ENCODE assay signal across 16 cellular contexts in genomic region chr7:428387-428786, GRCh38.
A peak's percentile ranks its signal among the peaks of the same experiment; 100 is the strongest.
DNase-seq lines count a peak whose midpoint lies in the region; ATAC-seq, FAIRE-seq and TF ChIP-seq lines count a peak whose summit lies in the region.
"Had no signal": no experiment of that assay in that cellular context is flagged by ENCODE, and none has a peak within 500 bp of the region (broad histone marks: within the 10 kb centered on the region; RNA-seq: fewer than 3 reads in every experiment).

No MANE protein-coding gene starts in this region.

- intact Hi-C loops in Right ventricle myocardium superior (cut with DNase I) = no loop called here
- intact Hi-C loops in heart right ventricle (cut with DNase I) = no loop called here

- peaks cover 0 to 16% (median 3%) of the 10 kb centered on the region in 7 donors for H3K27me3 ChIP-seq in heart right ventricle
- no peaks in the 10 kb centered on the region for H3K27me3 ChIP-seq in bronchial epithelial cell (ENCODE audit: control insufficient read depth, insufficient read depth, low read length)
- H3K27me3 ChIP-seq: BLaER1 had no signal

- ATAC-seq in Right ventricle myocardium superior (ENCODE audit: poor library complexity) (no peak), heart right ventricle (no peak), HG03039 (IDR thresholded peaks at IDR 0.05; ENCODE audit: unreplicated experiment) (no peak)
- ATAC-seq: GM12878 had no signal

- no peak overlapping the region for H3K27ac ChIP-seq in heart right ventricle
- H3K27ac ChIP-seq: BLaER1 had no signal

- no peaks in the 10 kb centered on the region for H3K36me3 ChIP-seq in heart right ventricle
- H3K36me3 ChIP-seq in bronchial epithelial cell (ENCODE audit: control insufficient read depth, insufficient read depth, low read length) = no peaks in the 10 kb centered on the region
- H3K36me3 ChIP-seq: BLaER1, HAP-1 had no signal

- H3K4me1 ChIP-seq in heart right ventricle = peaks cover 0 to 14% (median 8%) of the 10 kb centered on the region in 9 donors
- H3K4me1 ChIP-seq: HAP-1 had no signal

- H3K4me3 ChIP-seq in heart right ventricle = no peak overlapping the region
- H3K4me3 ChIP-seq in bronchial epithelial cell (ENCODE audit: low read depth, low read length) = no peak overlapping the region
- H3K4me3 ChIP-seq: BLaER1, GM12878, HAP-1 had no signal

- no peaks in the 10 kb centered on the region for H3K9me3 ChIP-seq in heart right ventricle
- H3K9me3 ChIP-seq: BLaER1, HAP-1 had no signal

- WGBS in heart right ventricle, 2 donors = 96 to 98% methylated on average over 18 of the region's 18 CpGs

- TF ChIP-seq CTCF in heart right ventricle (IDR thresholded peaks at IDR 0.05) = no peak
- no peak for TF ChIP-seq CTCF in bronchial epithelial cell (IDR thresholded peaks at IDR 0.05; ENCODE audit: insufficient read depth, low read length, severe bottlenecking)

- DNase-seq in Right ventricle myocardium superior (peak; percentile 34), heart right ventricle (no peak), HTR-8/SVneo (ENCODE audit: insufficient read length, low spot score) (no peak), bronchial epithelial cell (ENCODE audit: low read depth) (no peak), urothelium cell line (ENCODE audit: low spot score) (no peak), SKM-1 treated with dmso at 0.1 percent for 144 hours (lab: John Stamatoyannopoulos, UW; ENCODE audit: unreplicated experiment) (no peak)
- DNase-seq: 8988T; CD4-positive, alpha-beta memory T cell; DMS 273 treated with DMSO at 0.1 percent for 48 hours; DMS53; DND-41; EL had no signal

- FAIRE-seq in HTR-8/SVneo (lab: Jason Lieb, UNC) (peak; percentile 70), bronchial epithelial cell (lab: Jason Lieb, UNC) (peak; percentile 18), urothelium cell line (lab: Jason Lieb, UNC) (peak; percentile 46)
- FAIRE-seq: GM12878 had no signal
